In genomic region chr1:28110555-28110954, GRCh38 we compare ENCODE assay signal across 17 cellular contexts. TPM values are rescaled to one million over a fixed set of nuclear protein-coding genes. Genes with fewer than 3 reads are reported as not detected.
DNase-seq lines count a peak whose midpoint lies in the region; ATAC-seq and TF ChIP-seq lines count a peak whose summit lies in the region.
"Had no signal": no experiment of that assay in that cellular context is flagged by ENCODE, and none has a peak within 500 bp of the region (broad histone marks: within the 10 kb centered on the region; RNA-seq: fewer than 3 reads in every experiment).

No MANE protein-coding gene starts in this region.

- peak overlapping the region; percentile 25; the same call in 1 of the 2 replicates for H3K4me3 ChIP-seq in PC-3 (ENCODE audit: low read length)
- H3K4me3 ChIP-seq: prostate gland had no signal

- H4K20me1 ChIP-seq in PC-3 (ENCODE audit: low read length): no peaks in the 10 kb centered on the region

- no peaks in the 10 kb centered on the region for H3K27me3 ChIP-seq in PC-3 (ENCODE audit: low read length)

- H3K36me3 Mint-ChIP-seq in Calu3 (ENCODE audit: insufficient read depth, unreplicated experiment): no peaks in the 10 kb centered on the region
- H3K36me3 Mint-ChIP-seq in natural killer cell: no peaks in the 10 kb centered on the region
- H3K36me3 Mint-ChIP-seq: naive thymus-derived CD8-positive, alpha-beta T cell had no signal

- H3K4me3 Mint-ChIP-seq in Calu3 (ENCODE audit: low read depth, unreplicated experiment): no peak overlapping the region
- H3K4me3 Mint-ChIP-seq in natural killer cell: no peak overlapping the region
- H3K4me3 Mint-ChIP-seq: naive thymus-derived CD8-positive, alpha-beta T cell; stimulated activated naive CD8-positive, alpha-beta T cell treated with anti-CD3 and anti-CD28 coated beads, Interleukin-15, amount 100 ng/mL, for 72 hours had no signal

- no peaks in the 10 kb centered on the region for H3K79me2 ChIP-seq in PC-3 (ENCODE audit: low read length)

- H2AFZ ChIP-seq in PC-3 (ENCODE audit: low read length): peak overlapping the region; percentile 50

- POLR2A ChIA-PET in PC-3 (lab: Charles Lee; ENCODE audit: unreplicated experiment): no interaction called here

- CTCF ChIA-PET in Calu3 (lab: Charles Lee) (interaction anchor here (0.6 kb wide), 2 partner anchors 44 to 582 kb away, joined by 3 read pairs; no protein-coding TSS in a partner anchor), PC-3 (lab: Charles Lee) (interaction anchor here (0.6 kb wide), 1 partner anchor 67 kb away, joined by 3 read pairs; no protein-coding TSS in a partner anchor)

- peaks cover 3% of the 10 kb centered on the region for H3F3A ChIP-seq in PC-3 (ENCODE audit: low read length, unreplicated experiment)

- H3K9me3 Mint-ChIP-seq in Calu3 (ENCODE audit: low read depth, unreplicated experiment): no peaks in the 10 kb centered on the region
- no peaks in the 10 kb centered on the region for H3K9me3 Mint-ChIP-seq in natural killer cell
- H3K9me3 Mint-ChIP-seq: naive thymus-derived CD8-positive, alpha-beta T cell had no signal

- H3K27me3 Mint-ChIP-seq in Calu3 (ENCODE audit: unreplicated experiment) (no peaks in the 10 kb centered on the region), natural killer cell (ENCODE audit: low read depth in 2 of 2) (no peaks in the 10 kb centered on the region)

- TF ChIP-seq CTCF in Calu3 (IDR thresholded peaks at IDR 0.05; ENCODE audit: unreplicated experiment) (no peak), PC-3 (conservative IDR thresholded peaks at IDR 0.05; ENCODE audit: low read depth, low read length) (no peak), natural killer cell (IDR thresholded peaks at IDR 0.05) (no peak)

- BruUV-seq in Calu3 (replicated peaks; lab: Mats Ljungman, UMichigan) (no TSS peak), PC-3 (replicated peaks; lab: Mats Ljungman, UMichigan) (no TSS peak)

- ATAC-seq in PC-3 (peak; percentile 48), natural killer cell (no peak), HG02970 (IDR thresholded peaks at IDR 0.05; ENCODE audit: low FRiP score, unreplicated experiment) (no peak), HG02885 (IDR thresholded peaks at IDR 0.05; ENCODE audit: poor library complexity, unreplicated experiment) (no peak)
- ATAC-seq: naive thymus-derived CD8-positive, alpha-beta T cell; Panc1 had no signal

- H3K4me1 Mint-ChIP-seq in Calu3 (ENCODE audit: low read depth, unreplicated experiment): peaks cover 21% of the 10 kb centered on the region
- H3K4me1 Mint-ChIP-seq in natural killer cell: peaks cover 17 to 18% of the 10 kb centered on the region in 2 donors

- DNase-seq in Calu3: no peak
- DNase-seq in PC-3: peak; percentile 83
- no peak for DNase-seq in epithelial cell of prostate (ENCODE audit: low read depth, low spot score)
- no peak for DNase-seq in natural killer cell
- DNase-seq in NCI-H2107 (lab: John Stamatoyannopoulos, UW): no peak
- DNase-seq in DMS 273 (lab: John Stamatoyannopoulos, UW; ENCODE audit: unreplicated experiment): no peak
- DNase-seq: activated gamma-delta T cell treated with Interleukin-2 at 50 U/mL for 16 hours; Caco-2; hypothalamus; naive thymus-derived CD8-positive, alpha-beta T cell; NCI-H2081; NCI-H526; stimulated activated naive CD8-positive, alpha-beta T cell treated with anti-CD3 and anti-CD28 coated beads, Interleukin-15, amount 100 ng/mL, for 72 hours had no signal

- peak overlapping the region; percentile 1 for H3K27ac Mint-ChIP-seq in Calu3 (ENCODE audit: unreplicated experiment)
- peak overlapping the region; percentile 54 to 56 for H3K27ac Mint-ChIP-seq in natural killer cell
- H3K27ac Mint-ChIP-seq: stimulated activated naive CD8-positive, alpha-beta T cell treated with anti-CD3 and anti-CD28 coated beads, Interleukin-15, amount 100 ng/mL, for 72 hours had no signal

- H3K9ac ChIP-seq in PC-3 (ENCODE audit: low read length): peak overlapping the region; percentile 86

- peaks cover 36% of the 10 kb centered on the region for H3K4me1 ChIP-seq in PC-3 (ENCODE audit: insufficient read depth, low read length)
- H3K4me1 ChIP-seq: Caco-2, prostate gland had no signal

- H3K9me3 ChIP-seq in PC-3 (ENCODE audit: low read length): no peaks in the 10 kb centered on the region
- H3K9me3 ChIP-seq: Caco-2, prostate gland had no signal

- H3K36me3 ChIP-seq in PC-3 (ENCODE audit: low read depth, low read length): no peaks in the 10 kb centered on the region
- H3K36me3 ChIP-seq: prostate gland had no signal

- H3K9me2 ChIP-seq in PC-3 (replicated peaks; ENCODE audit: low read length): no peaks in the 10 kb centered on the region

- peak overlapping the region; percentile 68 for H3K4me2 ChIP-seq in PC-3 (ENCODE audit: low read length)

- H3K27ac ChIP-seq in PC-3 (ENCODE audit: low read length): peak overlapping the region; percentile 99
- H3K27ac ChIP-seq in epithelial cell of prostate: peak overlapping the region; percentile 81
- H3K27ac ChIP-seq: prostate gland had no signal

- intact Hi-C loops in Calu3 (cut with micrococcal nuclease; ENCODE audit: unreplicated experiment) (no loop called here), PC-3 (cut with micrococcal nuclease) (no loop called here), natural killer cell (cut with micrococcal nuclease) (no loop called here)

RNA-seq across cellular contexts. Expression of gene EYA3, which starts 22.1 kb away (rescaled TPM):
- total RNA-seq in Calu3 (2022) (15.0 and 18.8 TPM in 2 replicates), PC-3 (2014; rRNA removed) (17.1 and 17.3 TPM in 2 replicates), natural killer cell (10 to 100 TPM; 17.7 to 25.2 (median 19.1) TPM)
